1 cellular context compared by ENCODE assay signal in the genomic region with DNA sequence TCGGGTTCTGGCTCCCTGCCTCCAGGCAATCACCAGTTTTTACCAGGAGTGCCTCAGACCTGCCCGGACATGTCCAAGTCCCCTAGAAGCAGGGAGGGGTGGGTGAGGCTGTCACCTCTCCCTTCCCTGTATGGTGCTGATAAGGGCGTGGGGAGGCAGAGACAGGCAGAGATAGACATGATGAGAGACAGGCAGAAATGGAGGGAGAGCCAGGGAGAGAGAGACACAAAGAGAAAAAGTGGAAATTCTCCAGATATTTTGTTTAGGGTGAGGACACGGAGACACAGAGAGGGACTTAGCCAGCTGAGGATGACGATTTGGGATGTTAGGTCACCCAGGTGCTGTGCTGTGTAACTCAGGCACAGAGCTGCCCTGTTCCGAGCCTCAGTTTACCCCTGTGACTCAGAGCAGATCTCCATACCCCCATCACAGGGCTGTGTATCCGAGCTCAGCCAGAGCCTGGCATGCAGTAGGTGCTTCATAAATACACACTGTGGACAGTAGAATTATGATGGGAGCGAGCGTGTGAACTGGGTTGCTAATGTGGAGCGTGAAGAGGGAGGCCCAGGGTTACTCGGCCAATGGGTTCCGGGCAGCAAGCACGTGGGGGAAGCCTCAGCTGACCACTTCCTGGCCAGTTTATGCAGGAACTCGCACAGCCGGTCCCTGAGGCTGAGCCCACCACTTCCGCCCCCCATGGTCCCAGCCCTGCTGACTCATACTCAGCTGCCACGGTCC.
TF ChIP-seq lines count a peak whose summit lies in the region.

No MANE protein-coding gene starts in this region.

TF ChIP-seq in endothelial cell of umbilical vein, 7 proteins besides CTCF, POLR2A, EP300 and RAD21:
- TF ChIP-seq GATA2 (IDR thresholded peaks at IDR 0.05; ENCODE audit: insufficient read depth, insufficient read length, low read depth, low read length): peak; percentile 75
- TF ChIP-seq EZH2 (IDR thresholded peaks at IDR 0.05; ENCODE audit: borderline replicate concordance, low read depth, low read length, severe bottlenecking): no peak
- TF ChIP-seq FOS (IDR thresholded peaks at IDR 0.05; ENCODE audit: borderline replicate concordance, insufficient read depth, low read length): peak; percentile 88
- TF ChIP-seq MYC (IDR thresholded peaks at IDR 0.05; ENCODE audit: low read depth, low read length): peak; percentile 96
- peak; percentile 96 for TF ChIP-seq POLR2AphosphoS5 (IDR thresholded peaks at IDR 0.05; ENCODE audit: insufficient read depth, low read depth, low read length)
- TF ChIP-seq JUN (IDR thresholded peaks at IDR 0.05; ENCODE audit: borderline replicate concordance, insufficient read depth, insufficient read length, low read depth): peak; percentile 63
- TF ChIP-seq, protein P1, sequence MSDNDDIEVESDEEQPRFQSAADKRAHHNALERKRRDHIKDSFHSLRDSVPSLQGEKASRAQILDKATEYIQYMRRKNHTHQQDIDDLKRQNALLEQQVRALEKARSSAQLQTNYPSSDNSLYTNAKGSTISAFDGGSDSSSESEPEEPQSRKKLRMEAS (IDR thresholded peaks at IDR 0.05; ENCODE audit: insufficient read depth, insufficient read length): peak; percentile 96
TF ChIP-seq in endothelial cell of umbilical vein: peak in this region for 6.
